ENCODE assay signal across 8 cellular contexts in genomic region chr17:79777844-79778503, GRCh38. TPM values are rescaled to one million over a fixed set of nuclear protein-coding genes. Genes with fewer than 3 reads are reported as not detected.
DNase-seq lines count a peak whose midpoint lies in the region; ATAC-seq, FAIRE-seq and TF ChIP-seq lines count a peak whose summit lies in the region.

CBX2 (plus strand) TSS chr17:79778148; CDS start chr17:79778236, 88 bp downstream.

- CTCF ChIA-PET in activated CD4-positive, alpha-beta T cell treated with anti-CD3 and anti-CD28 coated beads, Interleukin-2, amount 10 ng/mL, durations not matched to agents 7 days and 5 days (lab: Charles Lee): interaction anchor here (0.6 kb wide), 2 partner anchors 38 to 316 kb away, joined by 3 to 7 read pairs; no protein-coding TSS in a partner anchor

- H3K27me3 ChIP-seq in right lobe of liver: peaks cover 0 to 39% of the 10 kb centered on the region in 2 donors

- ATAC-seq in HG02798 (IDR thresholded peaks at IDR 0.05; ENCODE audit: poor library complexity, unreplicated experiment) (peak; percentile 86), right lobe of liver (peak; percentile 69 to 82 (median 72)), HG03571 (IDR thresholded peaks at IDR 0.05; ENCODE audit: unreplicated experiment) (no peak)

- peaks cover 32% of the 10 kb centered on the region for H3K4me1 Mint-ChIP-seq in activated CD4-positive, alpha-beta T cell treated with anti-CD3 and anti-CD28 coated beads, Interleukin-2, amount 10 ng/mL, durations not matched to agents 7 days and 5 days
- peaks cover 32% of the 10 kb centered on the region for H3K4me1 Mint-ChIP-seq in dendritic cell treated with granulocyte-macrophage colony-stimulating factor and Interleukin-4, amounts not matched to agents 40 ng/mL and 50 ng/mL, for 4 days (ENCODE audit: low read depth)

- peak; percentile 94 for DNase-seq in GM12891 (ENCODE audit: insufficient read length, low spot score)
- peak; percentile 64 for DNase-seq in NCI-H345 treated with DMSO at 0.1 percent for 48 hours (lab: John Stamatoyannopoulos, UW; ENCODE audit: unreplicated experiment)
- peak; percentile 79 for DNase-seq in activated CD4-positive, alpha-beta T cell treated with anti-CD3 and anti-CD28 coated beads, Interleukin-2, amount 10 ng/mL, durations not matched to agents 7 days and 5 days
- DNase-seq in right lobe of liver: peak; percentile 85 to 86 (median 85)
- peak; percentile 79 to 84 for DNase-seq in stimulated activated CD4-positive, alpha-beta T cell treated with anti-CD3 and anti-CD28 coated beads, Interleukin-4, amount 100 ng/mL, for 4 hours

- peak; percentile 80 for FAIRE-seq in GM12891 (lab: Jason Lieb, UNC)

- H3K9me3 ChIP-seq in right lobe of liver: no peaks in the 10 kb centered on the region

- POLR2A ChIA-PET in activated CD4-positive, alpha-beta T cell treated with anti-CD3 and anti-CD28 coated beads, Interleukin-2, amount 10 ng/mL, durations not matched to agents 7 days and 5 days (lab: Charles Lee): no interaction called here

- H3K27ac ChIP-seq in right lobe of liver: peak within 1 kb of the TSS in 2 of 3 donors; percentile 24 to 50

- peaks cover 0 to 25% (median 0%) of the 10 kb centered on the region in 4 donors for H3K4me1 ChIP-seq in right lobe of liver

- TF ChIP-seq POLR2A in GM12891 (IDR thresholded peaks at IDR 0.05; ENCODE audit: low read depth, low read length) (no peak), right lobe of liver (IDR thresholded peaks at IDR 0.05) (no peak)

- H3K27ac Mint-ChIP-seq in activated CD4-positive, alpha-beta T cell treated with anti-CD3 and anti-CD28 coated beads, Interleukin-2, amount 10 ng/mL, durations not matched to agents 7 days and 5 days: peak within 1 kb of the TSS; percentile 76
- peak within 1 kb of the TSS; percentile 70 for H3K27ac Mint-ChIP-seq in dendritic cell treated with granulocyte-macrophage colony-stimulating factor and Interleukin-4, amounts not matched to agents 40 ng/mL and 50 ng/mL, for 4 days

- intact Hi-C loops in dendritic cell treated with granulocyte-macrophage colony-stimulating factor and Interleukin-4, amounts not matched to agents 40 ng/mL and 50 ng/mL, for 4 days (cut with micrococcal nuclease): no loop called here
- intact Hi-C loops in right lobe of liver (cut with DNase I): no loop called here

- no peaks in the 10 kb centered on the region for H3K36me3 Mint-ChIP-seq in activated CD4-positive, alpha-beta T cell treated with anti-CD3 and anti-CD28 coated beads, Interleukin-2, amount 10 ng/mL, durations not matched to agents 7 days and 5 days (ENCODE audit: low read depth)
- H3K36me3 Mint-ChIP-seq in dendritic cell treated with granulocyte-macrophage colony-stimulating factor and Interleukin-4, amounts not matched to agents 40 ng/mL and 50 ng/mL, for 4 days (ENCODE audit: low read depth): no peaks in the 10 kb centered on the region

- no peak for TF ChIP-seq CTCF in right lobe of liver (IDR thresholded peaks at IDR 0.05)

- H3K27me3 Mint-ChIP-seq in activated CD4-positive, alpha-beta T cell treated with anti-CD3 and anti-CD28 coated beads, Interleukin-2, amount 10 ng/mL, durations not matched to agents 7 days and 5 days: peaks cover 66% of the 10 kb centered on the region
- peaks cover 91% of the 10 kb centered on the region for H3K27me3 Mint-ChIP-seq in dendritic cell treated with granulocyte-macrophage colony-stimulating factor and Interleukin-4, amounts not matched to agents 40 ng/mL and 50 ng/mL, for 4 days

- peak within 1 kb of the TSS; percentile 82 for H3K4me3 Mint-ChIP-seq in activated CD4-positive, alpha-beta T cell treated with anti-CD3 and anti-CD28 coated beads, Interleukin-2, amount 10 ng/mL, durations not matched to agents 7 days and 5 days
- H3K4me3 Mint-ChIP-seq in dendritic cell treated with granulocyte-macrophage colony-stimulating factor and Interleukin-4, amounts not matched to agents 40 ng/mL and 50 ng/mL, for 4 days: peak within 1 kb of the TSS; percentile 78

- peak within 1 kb of the TSS; percentile 46 to 66 (median 48) for H3K4me3 ChIP-seq in right lobe of liver

- no peaks in the 10 kb centered on the region for H3K9me3 Mint-ChIP-seq in activated CD4-positive, alpha-beta T cell treated with anti-CD3 and anti-CD28 coated beads, Interleukin-2, amount 10 ng/mL, durations not matched to agents 7 days and 5 days
- no peaks in the 10 kb centered on the region for H3K9me3 Mint-ChIP-seq in dendritic cell treated with granulocyte-macrophage colony-stimulating factor and Interleukin-4, amounts not matched to agents 40 ng/mL and 50 ng/mL, for 4 days

- no peaks in the 10 kb centered on the region for H3K36me3 ChIP-seq in right lobe of liver

- WGBS in right lobe of liver (ENCODE audit: insufficient coverage, low coverage, low lambda C conversion rate, missing lambda C conversion rate): no CpG with 5 or more reads among the region's 101 CpGs

TF ChIP-seq in GM12891, 5 proteins besides CTCF, POLR2A, EP300 and RAD21:
- no peak for TF ChIP-seq SPI1 (IDR thresholded peaks at IDR 0.05; ENCODE audit: low read depth, low read length)
- no peak for TF ChIP-seq POU2F2 (IDR thresholded peaks at IDR 0.05; ENCODE audit: low read depth, low read length)
- TF ChIP-seq POLR2AphosphoS5 (IDR thresholded peaks at IDR 0.05; ENCODE audit: low read depth, low read length): no peak
- no peak for TF ChIP-seq TAF1 (IDR thresholded peaks at IDR 0.05; ENCODE audit: low read depth, low read length)
- TF ChIP-seq PAX5 (IDR thresholded peaks at IDR 0.05; ENCODE audit: insufficient read depth, low read length, severe bottlenecking): no peak

RNA-seq across cellular contexts. Expression of gene CBX2, which starts in this region (rescaled TPM):
- polyA plus RNA-seq in GM12891 (2012; ENCODE audit: low read depth, missing spikeins): 0.47 TPM
- 1 to 10 TPM; 4.6 to 5.5 TPM for total RNA-seq in activated CD4-positive, alpha-beta T cell treated with anti-CD3 and anti-CD28 coated beads, Interleukin-2, amount 10 ng/mL, durations not matched to agents 7 days and 5 days
- 1 to 10 TPM in 3 of 6 experiments, under 1 TPM in 3; 0.33 to 3.5 (median 1.1) TPM for total RNA-seq in right lobe of liver
